Comparison of ENCODE assay signal across 13 cellular contexts in genomic region chr20:7855545-7855944, GRCh38.
DNase-seq lines count a peak whose midpoint lies in the region; ATAC-seq and TF ChIP-seq lines count a peak whose summit lies in the region.
"Had no signal": no experiment of that assay in that cellular context is flagged by ENCODE, and none has a peak within 500 bp of the region (broad histone marks: within the 10 kb centered on the region; RNA-seq: fewer than 3 reads in every experiment).

No MANE protein-coding gene starts in this region.

- H3K4me1 Mint-ChIP-seq in stimulated activated effector memory CD8-positive, alpha-beta T cell treated with anti-CD3 and anti-CD28 coated beads, Interleukin-12 subunit alpha, Interleukin-12 subunit beta, amount 100 ng/mL, for 72 hours, result no peaks in the 10 kb centered on the region

- DNase-seq in EL (peak; percentile 12), HT1080 (ENCODE audit: low read depth) (peak; percentile 38), astrocyte of the hippocampus (ENCODE audit: low read depth, low spot score) (peak; percentile 13), lung microvascular endothelial cell (ENCODE audit: low read depth in 2 of 2) (peak; percentile 19 to 27), mucosa of descending colon (no peak), DMS79 treated with DMSO at 0.1 percent for 48 hours (lab: John Stamatoyannopoulos, UW) (no peak)
- DNase-seq in stimulated activated effector memory CD8-positive, alpha-beta T cell treated with anti-CD3 and anti-CD28 coated beads, Interleukin-12 subunit alpha, Interleukin-12 subunit beta, amount 100 ng/mL, for 72 hours (ENCODE audit: low spot score in 2 of 2), result no peak
- DNase-seq: CD8-positive, alpha-beta T cell; HFFc6; Karpas-422; NCI-H2029; NCI-H524 treated with DMSO at 0.1 percent for 48 hours had no signal

- no peaks in the 10 kb centered on the region for H3K36me3 ChIP-seq in mucosa of descending colon (ENCODE audit: low read depth)
- H3K36me3 ChIP-seq: SJSA1 had no signal

- H3K4me1 ChIP-seq in mucosa of descending colon (ENCODE audit: low read depth), result no peaks in the 10 kb centered on the region

- no peak for TF ChIP-seq CTCF in mucosa of descending colon (IDR thresholded peaks at IDR 0.05)

- no peaks in the 10 kb centered on the region for H3K9me3 Mint-ChIP-seq in stimulated activated effector memory CD8-positive, alpha-beta T cell treated with anti-CD3 and anti-CD28 coated beads, Interleukin-12 subunit alpha, Interleukin-12 subunit beta, amount 100 ng/mL, for 72 hours
- H3K9me3 Mint-ChIP-seq: CD8-positive, alpha-beta T cell; HFFc6 had no signal

- intact Hi-C loops in mucosa of descending colon (cut with DNase I, micrococcal nuclease), result no loop called here

- H3K36me3 Mint-ChIP-seq in stimulated activated effector memory CD8-positive, alpha-beta T cell treated with anti-CD3 and anti-CD28 coated beads, Interleukin-12 subunit alpha, Interleukin-12 subunit beta, amount 100 ng/mL, for 72 hours, result no peaks in the 10 kb centered on the region
- H3K36me3 Mint-ChIP-seq: CD8-positive, alpha-beta T cell had no signal

- H3K9me3 ChIP-seq in mucosa of descending colon, result no peaks in the 10 kb centered on the region
- H3K9me3 ChIP-seq: SJSA1 had no signal

- ATAC-seq in mucosa of descending colon, result no peak
- ATAC-seq in stimulated activated effector memory CD8-positive, alpha-beta T cell treated with anti-CD3 and anti-CD28 coated beads, Interleukin-12 subunit alpha, Interleukin-12 subunit beta, amount 100 ng/mL, for 72 hours, result no peak
- ATAC-seq: CD8-positive, alpha-beta T cell had no signal

- no peak overlapping the region for H3K27ac Mint-ChIP-seq in stimulated activated effector memory CD8-positive, alpha-beta T cell treated with anti-CD3 and anti-CD28 coated beads, Interleukin-12 subunit alpha, Interleukin-12 subunit beta, amount 100 ng/mL, for 72 hours
- H3K27ac Mint-ChIP-seq: CD8-positive, alpha-beta T cell; HFFc6 had no signal

- no peak overlapping the region for H3K4me3 ChIP-seq in mucosa of descending colon
- H3K4me3 ChIP-seq: SJSA1 had no signal

- no peak overlapping the region for H3K4me3 Mint-ChIP-seq in stimulated activated effector memory CD8-positive, alpha-beta T cell treated with anti-CD3 and anti-CD28 coated beads, Interleukin-12 subunit alpha, Interleukin-12 subunit beta, amount 100 ng/mL, for 72 hours
- H3K4me3 Mint-ChIP-seq: CD8-positive, alpha-beta T cell; HFFc6 had no signal

Comparison
In these comparisons a context has a peak if more than half of its experiments do, and no peak if none do; other contexts are left out.
1. DNase-seq: peak in EL (single experiment), HT1080 (single experiment), astrocyte of the hippocampus (single experiment) and lung microvascular endothelial cell (2 of 2); none in mucosa of descending colon (0 of 3), stimulated activated effector memory CD8-positive, alpha-beta T cell treated with anti-CD3 and anti-CD28 coated beads, Interleukin-12 subunit alpha, Interleukin-12 subunit beta, amount 100 ng/mL, for 72 hours (0 of 2) and DMS79 treated with DMSO at 0.1 percent for 48 hours (single experiment).